10 cellular contexts compared by ENCODE assay signal in the genomic region with DNA sequence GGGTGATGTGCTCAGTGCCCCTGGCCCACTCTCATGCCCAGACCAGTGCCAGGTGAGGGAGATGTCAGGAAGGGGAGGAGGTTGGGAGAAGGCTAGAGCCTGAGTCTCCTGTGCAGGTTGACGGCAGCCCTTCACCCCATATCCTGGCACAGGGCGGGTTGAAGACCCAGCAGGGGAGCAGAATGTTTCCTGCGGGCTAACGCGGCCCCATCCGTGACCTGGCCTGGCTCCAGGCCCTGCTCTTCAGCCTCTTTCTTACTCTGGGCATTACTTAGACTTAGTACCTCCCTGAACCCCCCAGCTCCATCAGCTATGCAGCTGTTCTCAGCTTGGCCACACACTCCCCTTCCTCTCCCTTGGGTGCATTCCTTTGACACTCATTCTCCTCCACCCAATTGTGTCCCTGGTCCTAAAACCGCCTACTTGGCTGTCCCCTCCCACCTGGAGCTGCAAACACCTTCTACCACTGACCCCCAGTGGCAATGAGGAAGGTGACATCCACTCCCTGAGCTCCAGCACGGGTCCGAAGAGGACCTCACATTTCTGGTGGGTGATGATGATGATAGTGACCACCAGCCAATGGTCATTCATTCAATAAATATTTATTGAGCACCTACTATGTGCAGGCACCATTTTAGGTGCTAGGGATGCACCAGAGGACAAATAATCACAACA.
DNase-seq lines count a peak whose midpoint lies in the region; ATAC-seq, FAIRE-seq and TF ChIP-seq lines count a peak whose summit lies in the region.
"Had no signal": no experiment of that assay in that cellular context is flagged by ENCODE, and none has a peak within 500 bp of the region (broad histone marks: within the 10 kb centered on the region; RNA-seq: fewer than 3 reads in every experiment).

No MANE protein-coding gene starts in this region.

- H3K27me3 ChIP-seq in PC-9 (ENCODE audit: insufficient read depth, low read depth) (no peaks in the 10 kb centered on the region), kidney epithelial cell (ENCODE audit: control insufficient read depth, insufficient read depth, low read length) (peaks cover 4% of the 10 kb centered on the region), ovary (no peaks in the 10 kb centered on the region)

- H3K4me3 Mint-ChIP-seq in Calu3 (ENCODE audit: low read depth, unreplicated experiment), result no peak overlapping the region
- H3K4me3 Mint-ChIP-seq in activated T-cell treated with anti-CD3 and anti-CD28 coated beads, Interleukin-2, amount 50 U/mL, for 24 hours, result no peak overlapping the region

- BruUV-seq in Calu3 (replicated peaks; lab: Mats Ljungman, UMichigan), result no TSS peak
- BruUV-seq in PC-9 (replicated peaks; lab: Mats Ljungman, UMichigan), result no TSS peak

- H3K9me3 ChIP-seq in PC-9 (ENCODE audit: insufficient read depth, low read depth), result no peaks in the 10 kb centered on the region
- H3K9me3 ChIP-seq in ovary, result no peaks in the 10 kb centered on the region

- H3K27ac Mint-ChIP-seq in Calu3 (ENCODE audit: unreplicated experiment), result no peak overlapping the region
- no peak overlapping the region for H3K27ac Mint-ChIP-seq in activated T-cell treated with anti-CD3 and anti-CD28 coated beads, Interleukin-2, amount 50 U/mL, for 24 hours

- H4K20me1 ChIP-seq in PC-9 (ENCODE audit: insufficient read depth), result no peaks in the 10 kb centered on the region

- CTCF ChIA-PET in Calu3 (lab: Charles Lee), result interaction anchor here (1.0 to 1.4 kb wide), 3 partner anchors 74 to 176 kb away, joined by 3 to 6 read pairs (median 4); no protein-coding TSS in a partner anchor
- CTCF ChIA-PET in PC-9 (lab: Charles Lee), result no interaction called here

- POLR2A ChIA-PET in PC-9 (lab: Charles Lee; ENCODE audit: unreplicated experiment), result no interaction called here

- intact Hi-C loops in Calu3 (cut with micrococcal nuclease; ENCODE audit: unreplicated experiment) (no loop called here), PC-9 (cut with micrococcal nuclease; ENCODE audit: unreplicated experiment) (no loop called here), ovary (cut with DNase I) (no loop called here)

- H3K79me2 ChIP-seq in PC-9 (ENCODE audit: low read depth), result no peaks in the 10 kb centered on the region

- H3K4me1 ChIP-seq in PC-9 (replicated peaks; ENCODE audit: insufficient read depth) (no peaks in the 10 kb centered on the region), ovary (ENCODE audit: insufficient read depth) (no peaks in the 10 kb centered on the region)

- H3K36me3 ChIP-seq in PC-9 (ENCODE audit: low read depth) (no peaks in the 10 kb centered on the region), kidney epithelial cell (ENCODE audit: control insufficient read depth, insufficient read depth, low read length) (no peaks in the 10 kb centered on the region), ovary (no peaks in the 10 kb centered on the region)

- no peak for TF ChIP-seq EP300 in ovary (IDR thresholded peaks at IDR 0.05)

- DNase-seq in Calu3, result peak; percentile 39
- DNase-seq in HTR-8/SVneo (ENCODE audit: insufficient read length, low spot score), result peak; percentile 27
- peak in 1 of 2 experiments; percentile 29 for DNase-seq in PC-9
- no peak for DNase-seq in kidney epithelial cell (ENCODE audit: low read depth)
- DNase-seq in activated T-cell treated with anti-CD3 and anti-CD28 coated beads, Interleukin-2, amount 50 U/mL, for 24 hours, result no peak
- DNase-seq in ovary, result no peak
- no peak for DNase-seq in NCI-H446 treated with DMSO at 0.1 percent for 48 hours (lab: John Stamatoyannopoulos, UW)
- DNase-seq: GM23248, NCI-H187 had no signal

- no peak overlapping the region for H2AFZ ChIP-seq in PC-9
- H2AFZ ChIP-seq: GM23248 had no signal

- no peak for FAIRE-seq in HTR-8/SVneo (lab: Jason Lieb, UNC)

- H3K4me1 Mint-ChIP-seq in Calu3 (ENCODE audit: low read depth, unreplicated experiment), result no peaks in the 10 kb centered on the region
- no peaks in the 10 kb centered on the region for H3K4me1 Mint-ChIP-seq in activated T-cell treated with anti-CD3 and anti-CD28 coated beads, Interleukin-2, amount 50 U/mL, for 24 hours (ENCODE audit: low read depth)

- no peak overlapping the region for H3K27ac ChIP-seq in PC-9
- H3K27ac ChIP-seq in ovary, result no peak overlapping the region
- H3K27ac ChIP-seq: GM23248 had no signal

- H3K4me3 ChIP-seq in PC-9, result no peak overlapping the region
- H3K4me3 ChIP-seq in kidney epithelial cell (ENCODE audit: low read depth, low read length), result no peak overlapping the region
- H3K4me3 ChIP-seq in ovary, result no peak overlapping the region
- H3K4me3 ChIP-seq: GM23248 had no signal

- no peak overlapping the region for H3K4me2 ChIP-seq in PC-9

- WGBS in ovary, 3 donors, result 26 to 39% (median 39%) methylated on average over 9 of the region's 9 CpGs

- TF ChIP-seq CTCF in Calu3 (IDR thresholded peaks at IDR 0.05; ENCODE audit: unreplicated experiment) (peak; percentile 29), PC-9 (conservative IDR thresholded peaks at IDR 0.05) (peak; percentile 37; the same call in 1 of the 2 replicates), kidney epithelial cell (IDR thresholded peaks at IDR 0.05; ENCODE audit: insufficient read depth, low read length, poor library complexity, severe bottlenecking) (peak; percentile 3), ovary (IDR thresholded peaks at IDR 0.05) (no peak)

- no peaks in the 10 kb centered on the region for H3K9me3 Mint-ChIP-seq in Calu3 (ENCODE audit: low read depth, unreplicated experiment)
- no peaks in the 10 kb centered on the region for H3K9me3 Mint-ChIP-seq in activated T-cell treated with anti-CD3 and anti-CD28 coated beads, Interleukin-2, amount 50 U/mL, for 24 hours

- no peaks in the 10 kb centered on the region for H3F3A ChIP-seq in PC-9 (ENCODE audit: insufficient read depth, low read depth)

- no peaks in the 10 kb centered on the region for H3K36me3 Mint-ChIP-seq in Calu3 (ENCODE audit: insufficient read depth, unreplicated experiment)
- H3K36me3 Mint-ChIP-seq in activated T-cell treated with anti-CD3 and anti-CD28 coated beads, Interleukin-2, amount 50 U/mL, for 24 hours (ENCODE audit: low read depth), result no peaks in the 10 kb centered on the region

- H3K9me2 ChIP-seq in PC-9 (ENCODE audit: insufficient read depth), result no peaks in the 10 kb centered on the region

- peaks cover 69% of the 10 kb centered on the region for H3K27me3 Mint-ChIP-seq in Calu3 (ENCODE audit: unreplicated experiment)
- peaks cover 24% of the 10 kb centered on the region for H3K27me3 Mint-ChIP-seq in activated T-cell treated with anti-CD3 and anti-CD28 coated beads, Interleukin-2, amount 50 U/mL, for 24 hours

- no peak for ATAC-seq in HG03095 (IDR thresholded peaks at IDR 0.05; ENCODE audit: unreplicated experiment)

- TF ChIP-seq POLR2A in ovary (IDR thresholded peaks at IDR 0.05), result no peak

Comparison
In these comparisons a context has a peak if more than half of its experiments do, and no peak if none do; other contexts are left out.
1. DNase-seq: peak in Calu3 (single experiment) and HTR-8/SVneo (single experiment); none in kidney epithelial cell (single experiment), activated T-cell treated with anti-CD3 and anti-CD28 coated beads, Interleukin-2, amount 50 U/mL, for 24 hours (single experiment), ovary (0 of 5) and NCI-H446 treated with DMSO at 0.1 percent for 48 hours (single experiment).
2. CTCF ChIP-seq: peak in Calu3 (single experiment), PC-9 (single experiment) and kidney epithelial cell (single experiment); none in ovary (0 of 3).